ENCODE assay signal across 12 cellular contexts in genomic region chr17:81199482-81199830, GRCh38. TPM values are rescaled to one million over a fixed set of nuclear protein-coding genes. Genes with fewer than 3 reads are reported as not detected.
"Had no signal": no experiment of that assay in that cellular context is flagged by ENCODE, and none has a peak within 500 bp of the region (broad histone marks: within the 10 kb centered on the region; RNA-seq: fewer than 3 reads in every experiment).

No MANE protein-coding gene starts in this region.

- H3K9ac ChIP-seq: GM23248 had no signal

- H3K27ac ChIP-seq: GM23248 had no signal

- FAIRE-seq: H1, H54 had no signal

- ATAC-seq: GM23338, HCT116 had no signal

- H3K9me3 ChIP-seq: HAP-1 had no signal

- DNase-seq: GM23248, GOT3, H7, H9, HCEC 1CT, HFFc6 had no signal

- H3K4me2 ChIP-seq: GM23338 had no signal

- H3K4me1 ChIP-seq: HAP-1 had no signal

- H2AFZ ChIP-seq: GM23248, GM23338 had no signal

- H3K4me3 ChIP-seq: GM23248, GM23338, HAP-1 had no signal

RNA-seq across cellular contexts. Expression of gene PVALEF, which starts 34.1 kb away (rescaled TPM):
- total RNA-seq: GM23248, GM23338, H1, H4, H7, H9, HFFc6 had no signal
- polyA plus RNA-seq: GM23248, GM23338 had no signal
